Comparison of ENCODE assay signal across 1 cellular context in genomic region chr11:14336507-14337503, GRCh38.
TF ChIP-seq lines count a peak whose summit lies in the region.

No MANE protein-coding gene starts in this region.

TF ChIP-seq in GM12878, 131 proteins besides CTCF, POLR2A, EP300 and RAD21 (continued from another document):
- TF ChIP-seq RUNX3 (IDR thresholded peaks at IDR 0.05; ENCODE audit: low read length): 0 out of 2 replicates have a peak, but pooled peaks have one; percentile 27
